Comparison of ENCODE assay signal across 9 cellular contexts in genomic region chr10:109866168-109866994, GRCh38. TPM values are rescaled to one million over a fixed set of nuclear protein-coding genes. Genes with fewer than 3 reads are reported as not detected.
DNase-seq lines count a peak whose midpoint lies in the region; ATAC-seq and TF ChIP-seq lines count a peak whose summit lies in the region.
"Had no signal": no experiment of that assay in that cellular context is flagged by ENCODE, and none has a peak within 500 bp of the region (broad histone marks: within the 10 kb centered on the region; RNA-seq: fewer than 3 reads in every experiment).

No MANE protein-coding gene starts in this region.

- H4K8ac ChIP-seq in mesenchymal stem cell (ENCODE audit: low read length) = peak overlapping the region; percentile 27

- no peak overlapping the region for H3K4me3 Mint-ChIP-seq in Calu3 (ENCODE audit: low read depth, unreplicated experiment)
- H3K4me3 Mint-ChIP-seq: effector memory CD8-positive, alpha-beta T cell had no signal

- H2BK5ac ChIP-seq in mesenchymal stem cell (ENCODE audit: low read depth, low read length, poor library complexity, severe bottlenecking) = no peak overlapping the region

- peaks cover 55 to 86% of the 10 kb centered on the region in 2 experiments for H3K36me3 ChIP-seq in mesenchymal stem cell (ENCODE audit: control insufficient read depth in 1 of 2, insufficient read depth in 2 of 2, low read depth in 1 of 2, low read length in 2 of 2)

- H3K27me3 ChIP-seq in mesenchymal stem cell (ENCODE audit: control insufficient read depth in 1 of 2, insufficient read depth in 1 of 2, low read length in 2 of 2) = no peaks in the 10 kb centered on the region

- H3K9me3 Mint-ChIP-seq in Calu3 (ENCODE audit: low read depth, unreplicated experiment) = no peaks in the 10 kb centered on the region

- no peaks in the 10 kb centered on the region for H3K36me3 Mint-ChIP-seq in Calu3 (ENCODE audit: insufficient read depth, unreplicated experiment)

- no peaks in the 10 kb centered on the region for H3K4me1 Mint-ChIP-seq in Calu3 (ENCODE audit: low read depth, unreplicated experiment)

- H3K18ac ChIP-seq in mesenchymal stem cell (ENCODE audit: low read depth in 1 of 2, low read length in 2 of 2) = no peak overlapping the region

- DNase-seq in Calu3 (no peak), dermis blood vessel endothelial cell (peak; percentile 42), mesenchymal stem cell (peak; percentile 23), NOMO-1 treated with DMSO at 0.1 percent for 48 hours (lab: John Stamatoyannopoulos, UW; ENCODE audit: unreplicated experiment) (no peak)
- DNase-seq: effector memory CD8-positive, alpha-beta T cell had no signal

- BruUV-seq in Calu3 (replicated peaks; lab: Mats Ljungman, UMichigan) = no TSS peak

- peaks cover 9% of the 10 kb centered on the region for H3K9me3 ChIP-seq in mesenchymal stem cell (ENCODE audit: control insufficient read depth, low read length)

- intact Hi-C loops in Calu3 (cut with micrococcal nuclease; ENCODE audit: unreplicated experiment) = no loop called here

- peak; percentile 14 for TF ChIP-seq CTCF in Calu3 (IDR thresholded peaks at IDR 0.05; ENCODE audit: unreplicated experiment)
- TF ChIP-seq CTCF in LNCAP (IDR thresholded peaks at IDR 0.05) = peak; percentile 49

- H3K4ac ChIP-seq in mesenchymal stem cell (ENCODE audit: low read depth in 1 of 2, low read length in 2 of 2) = no peak overlapping the region

- no peak overlapping the region for H2AFZ ChIP-seq in mesenchymal stem cell (ENCODE audit: low read depth, low read length)

- no peak overlapping the region for H2BK12ac ChIP-seq in mesenchymal stem cell (ENCODE audit: low read length in 2 of 2)

- CTCF ChIA-PET in Calu3 (lab: Charles Lee) = no interaction called here

- WGBS in mesenchymal stem cell = 95% methylated on average over 5 of the region's 8 CpGs

- H3K27ac Mint-ChIP-seq in Calu3 (ENCODE audit: unreplicated experiment) = no peak overlapping the region
- H3K27ac Mint-ChIP-seq: effector memory CD8-positive, alpha-beta T cell had no signal

- peak overlapping the region; percentile 35 for H4K91ac ChIP-seq in mesenchymal stem cell (ENCODE audit: low read length)

- H3K4me1 ChIP-seq in mesenchymal stem cell (ENCODE audit: control insufficient read depth, insufficient read depth, low read depth, low read length) = peaks cover 10% of the 10 kb centered on the region

- H3K27ac ChIP-seq in mesenchymal stem cell (ENCODE audit: low read length, poor library complexity, severe bottlenecking) = peak overlapping the region; percentile 49

- ATAC-seq in HG03108 (IDR thresholded peaks at IDR 0.05; ENCODE audit: unreplicated experiment) = no peak
- ATAC-seq in GM21423 (IDR thresholded peaks at IDR 0.05; ENCODE audit: unreplicated experiment) = no peak
- no peak for ATAC-seq in GM19324 (IDR thresholded peaks at IDR 0.05; ENCODE audit: low FRiP score, unreplicated experiment)
- ATAC-seq: effector memory CD8-positive, alpha-beta T cell had no signal

- H2AK5ac ChIP-seq in mesenchymal stem cell (ENCODE audit: low read length, severe bottlenecking) = no peak overlapping the region

- H2BK120ac ChIP-seq in mesenchymal stem cell (ENCODE audit: low read depth, low read length) = no peak overlapping the region

- peaks cover 20% of the 10 kb centered on the region for H3K79me1 ChIP-seq in mesenchymal stem cell (replicated peaks; ENCODE audit: low read length, poor library complexity, severe bottlenecking)

- no peak overlapping the region for H3K9ac ChIP-seq in mesenchymal stem cell (ENCODE audit: low read length)

- no peaks in the 10 kb centered on the region for H3K27me3 Mint-ChIP-seq in Calu3 (ENCODE audit: unreplicated experiment)
- H3K27me3 Mint-ChIP-seq: effector memory CD8-positive, alpha-beta T cell had no signal

- no peak overlapping the region for H3K4me3 ChIP-seq in mesenchymal stem cell (ENCODE audit: insufficient read depth in 1 of 2, low read depth in 1 of 2, low read length in 2 of 2)

- H3K14ac ChIP-seq in mesenchymal stem cell (ENCODE audit: low read length in 2 of 2) = no peak overlapping the region

- no peak overlapping the region for H3K23ac ChIP-seq in mesenchymal stem cell (ENCODE audit: low read length in 2 of 2)

- H3K4me2 ChIP-seq in mesenchymal stem cell (ENCODE audit: low read length, poor library complexity, severe bottlenecking) = no peak overlapping the region

- H2BK15ac ChIP-seq in mesenchymal stem cell (ENCODE audit: low read depth, poor library complexity, severe bottlenecking) = no peak overlapping the region

RNA-seq across cellular contexts. Expression of gene XPNPEP1, which starts 56.9 kb away (rescaled TPM):
- total RNA-seq in Calu3 (2022) (50.0 and 63.4 TPM in 2 replicates), dermis blood vessel endothelial cell (180 and 256 TPM in 2 replicates)
- polyA plus RNA-seq in mesenchymal stem cell (2013, experiment 1 of 2) = 48.5 TPM
- 47.3 TPM for polyA plus RNA-seq in mesenchymal stem cell (2013, experiment 2 of 2)

Comparison
In these comparisons a context has a peak if more than half of its experiments do, and no peak if none do; other contexts are left out.
1. DNase-seq: peak in dermis blood vessel endothelial cell (single experiment) and mesenchymal stem cell (single experiment); none in Calu3 (single experiment) and NOMO-1 treated with DMSO at 0.1 percent for 48 hours (single experiment).